In genomic region chr7:716212-716611, GRCh38 we compare ENCODE assay signal across 23 cellular contexts. TPM values are rescaled to one million over a fixed set of nuclear protein-coding genes. Genes with fewer than 3 reads are reported as not detected.
DNase-seq lines count a peak whose midpoint lies in the region; ATAC-seq and TF ChIP-seq lines count a peak whose summit lies in the region.
"Had no signal": no experiment of that assay in that cellular context is flagged by ENCODE, and none has a peak within 500 bp of the region (broad histone marks: within the 10 kb centered on the region; RNA-seq: fewer than 3 reads in every experiment).

No MANE protein-coding gene starts in this region.

- H3F3A ChIP-seq in GM23248 (ENCODE audit: insufficient read depth), result no peaks in the 10 kb centered on the region

- no peaks in the 10 kb centered on the region for H3K79me2 ChIP-seq in GM23248 (ENCODE audit: insufficient read depth)

- TF ChIP-seq POLR2A in GM18505 (IDR thresholded peaks at IDR 0.05; ENCODE audit: borderline replicate concordance, extremely low read depth, insufficient read depth, insufficient read length), result no peak

- ATAC-seq in upper lobe of right lung, result peak; percentile 53
- ATAC-seq in GM18505 (IDR thresholded peaks at IDR 0.05; ENCODE audit: unreplicated experiment), result no peak
- ATAC-seq: effector memory CD8-positive, alpha-beta T cell; gastrocnemius medialis had no signal

- 75 to 76% methylated on average over 10 of the region's 10 CpGs for WGBS in GM23248 (ENCODE audit: low coverage in 1 of 2, low lambda C conversion rate in 2 of 2, missing lambda C conversion rate in 2 of 2), 2 experiments

- peak; percentile 5 for DNase-seq in activated CD8-positive, alpha-beta memory T cell treated with anti-CD3 and anti-CD28 coated beads, Interleukin-2, amount 50 U/mL, for 4 hours
- DNase-seq in activated CD8-positive, alpha-beta memory T cell treated with anti-CD3 and anti-CD28 coated beads for 24 hours, result no peak
- DNase-seq in RWPE1 (ENCODE audit: low spot score) (no peak), kidney tubule cell (ENCODE audit: low spot score) (peak; percentile 45), upper lobe of right lung (no peak), MV-4-11 (lab: John Stamatoyannopoulos, UW) (no peak), GM23248 (no peak)
- DNase-seq: activated CD4-positive, alpha-beta T cell treated with anti-CD3 and anti-CD28 coated beads for 1 hour; brain microvascular endothelial cell; Calu3; effector memory CD8-positive, alpha-beta T cell; gastrocnemius medialis; mammary epithelial cell; NCI-H1105 treated with DMSO at 0.1 percent for 48 hours; NCI-H82; nucleus accumbens; retina; stimulated activated CD4-positive, alpha-beta T cell treated with anti-CD3 and anti-CD28 coated beads, Interleukin-4, amount 100 ng/mL, for 24 hours; stimulated activated naive CD4-positive, alpha-beta T cell treated with Interleukin-2 at 50 U/mL for 16 hours; thyroid gland had no signal

- H3K4me2 ChIP-seq in GM23248 (ENCODE audit: unreplicated experiment), result no peak overlapping the region
- H3K4me2 ChIP-seq: BLaER1 had no signal

- no peaks in the 10 kb centered on the region for H3K36me3 ChIP-seq in upper lobe of right lung
- H3K36me3 ChIP-seq in GM23248 (ENCODE audit: low read depth), result no peaks in the 10 kb centered on the region
- H3K36me3 ChIP-seq: BLaER1, brain microvascular endothelial cell, esophagus muscularis mucosa, gastrocnemius medialis, thyroid gland had no signal

- H2AFZ ChIP-seq in GM23248, result no peak overlapping the region

- peak overlapping the region; percentile 0 for H3K27ac ChIP-seq in RWPE1
- H3K27ac ChIP-seq in upper lobe of right lung, result no peak overlapping the region
- H3K27ac ChIP-seq in GM23248, result no peak overlapping the region
- H3K27ac ChIP-seq: BLaER1, brain microvascular endothelial cell, esophagus muscularis mucosa, gastrocnemius medialis, thyroid gland had no signal

- H4K20me1 ChIP-seq in GM23248 (ENCODE audit: insufficient read depth), result no peaks in the 10 kb centered on the region

- no peaks in the 10 kb centered on the region for H3K27me3 ChIP-seq in upper lobe of right lung
- no peaks in the 10 kb centered on the region for H3K27me3 ChIP-seq in GM23248 (replicated peaks; ENCODE audit: insufficient read depth)
- H3K27me3 ChIP-seq: brain microvascular endothelial cell, esophagus muscularis mucosa, thyroid gland had no signal

- in situ Hi-C loops in GM23248 (cut with MboI), result no loop called here

- H3K9me3 ChIP-seq in upper lobe of right lung (no peaks in the 10 kb centered on the region), GM23248 (ENCODE audit: low read depth) (no peaks in the 10 kb centered on the region)
- H3K9me3 ChIP-seq: esophagus muscularis mucosa, gastrocnemius medialis, thyroid gland had no signal

- CTCF ChIA-PET in RWPE1 (lab: Yijun Ruan, JAX), result interaction anchor here (0.6 kb wide), 1 partner anchor 203 kb away, joined by 3 read pairs; no protein-coding TSS in a partner anchor

- TF ChIP-seq CTCF in RWPE1 (conservative IDR thresholded peaks at IDR 0.05; ENCODE audit: low read depth) (no peak), upper lobe of right lung (IDR thresholded peaks at IDR 0.05) (no peak)

- intact Hi-C loops in upper lobe of right lung (cut with DNase I), result no loop called here

- POLR2A ChIA-PET in RWPE1 (lab: Yijun Ruan, JAX; ENCODE audit: low non-redundant PET), result no interaction called here

- no peaks in the 10 kb centered on the region for H3K9me2 ChIP-seq in GM23248 (ENCODE audit: insufficient read depth)

- H3K9ac ChIP-seq in GM23248, result no peak overlapping the region
- H3K9ac ChIP-seq: BLaER1 had no signal

- H3K4me1 ChIP-seq in upper lobe of right lung (no peaks in the 10 kb centered on the region), GM23248 (ENCODE audit: insufficient read depth) (no peaks in the 10 kb centered on the region)
- H3K4me1 ChIP-seq: gastrocnemius medialis had no signal

- H3K4me3 ChIP-seq in upper lobe of right lung, result no peak overlapping the region
- no peak overlapping the region for H3K4me3 ChIP-seq in GM23248
- H3K4me3 ChIP-seq: BLaER1, esophagus muscularis mucosa, gastrocnemius medialis, thyroid gland had no signal

RNA-seq across cellular contexts. Expression of gene DNAAF5, which starts 10.3 kb away (rescaled TPM):
- total RNA-seq in upper lobe of right lung, result 15.8 TPM
- 33.6 and 35.7 TPM in 2 replicates for total RNA-seq in GM23248 (2014; rRNA removed; shearing (Covaris generic))
- 5.5 and 5.7 TPM in 2 replicates for polyA plus RNA-seq in GM23248 (2016; fragmentation: Nextera tagmentation; extraction: Ambion mirVana)

RNA-seq across cellular contexts. Expression of gene PRKAR1B, which starts 10.9 kb away (rescaled TPM):
- total RNA-seq in upper lobe of right lung, result 25.7 TPM
- 8.6 and 10.2 TPM in 2 replicates for total RNA-seq in GM23248 (2014; rRNA removed; shearing (Covaris generic))
- polyA plus RNA-seq in GM23248 (2016; fragmentation: Nextera tagmentation; extraction: Ambion mirVana), result 12.9 and 13.0 TPM in 2 replicates

Comparison
In these comparisons a context has a peak if more than half of its experiments do, and no peak if none do; other contexts are left out.
1. DNase-seq: peak in activated CD8-positive, alpha-beta memory T cell treated with anti-CD3 and anti-CD28 coated beads, Interleukin-2, amount 50 U/mL, for 4 hours (single experiment) and kidney tubule cell (single experiment); none in activated CD8-positive, alpha-beta memory T cell treated with anti-CD3 and anti-CD28 coated beads for 24 hours (single experiment), RWPE1 (single experiment), upper lobe of right lung (single experiment), MV-4-11 (single experiment) and GM23248 (single experiment).